In genomic region chr4:129929052-129929451, GRCh38 we compare ENCODE assay signal across 14 cellular contexts.
DNase-seq lines count a peak whose midpoint lies in the region; ATAC-seq and TF ChIP-seq lines count a peak whose summit lies in the region.
"Had no signal": no experiment of that assay in that cellular context is flagged by ENCODE, and none has a peak within 500 bp of the region (broad histone marks: within the 10 kb centered on the region; RNA-seq: fewer than 3 reads in every experiment).

No MANE protein-coding gene starts in this region.

- H2AFZ ChIP-seq in OCI-LY7 (ENCODE audit: low read length), result no peak overlapping the region
- no peak overlapping the region for H2AFZ ChIP-seq in hepatocyte

- H3K27ac Mint-ChIP-seq in Calu3 (ENCODE audit: unreplicated experiment), result no peak overlapping the region
- H3K27ac Mint-ChIP-seq in activated T-helper 17 cell treated with anti-CD3 and anti-CD28 coated beads, Interleukin-2, amount 50 U/mL, for 72 hours, result no peak overlapping the region
- H3K27ac Mint-ChIP-seq: activated B cell treated with CpG ODN at 0.5 μM for 24 hours had no signal

- no peak overlapping the region for H3K4me3 Mint-ChIP-seq in Calu3 (ENCODE audit: low read depth, unreplicated experiment)
- no peak overlapping the region for H3K4me3 Mint-ChIP-seq in activated T-helper 17 cell treated with anti-CD3 and anti-CD28 coated beads, Interleukin-2, amount 50 U/mL, for 72 hours
- H3K4me3 Mint-ChIP-seq: activated B cell treated with CpG ODN at 0.5 μM for 24 hours had no signal

- WGBS in hepatocyte (ENCODE audit: low lambda C conversion rate, missing lambda C conversion rate), result 76% methylated on average over 1 of the region's 1 CpG

- intact Hi-C loops in Calu3 (cut with micrococcal nuclease; ENCODE audit: unreplicated experiment) (loop anchor here (2.0 to 10.0 kb wide), 4 partner anchors 404 to 564 kb away; no protein-coding TSS in a partner anchor), OCI-LY7 (cut with micrococcal nuclease; ENCODE audit: unreplicated experiment) (no loop called here)

- H4K20me1 ChIP-seq in OCI-LY7 (ENCODE audit: insufficient read depth, low read length), result no peaks in the 10 kb centered on the region
- no peaks in the 10 kb centered on the region for H4K20me1 ChIP-seq in hepatocyte (ENCODE audit: insufficient read depth, poor library complexity, severe bottlenecking)

- H3K9me2 ChIP-seq in OCI-LY7 (ENCODE audit: insufficient read depth, low read length), result no peaks in the 10 kb centered on the region
- no peaks in the 10 kb centered on the region for H3K9me2 ChIP-seq in hepatocyte (replicated peaks; ENCODE audit: insufficient read depth)

- no TSS peak for BruUV-seq in Calu3 (replicated peaks; lab: Mats Ljungman, UMichigan)
- no TSS peak for BruUV-seq in OCI-LY7 (replicated peaks; lab: Mats Ljungman, UMichigan)

- H3K9me3 ChIP-seq in OCI-LY7 (ENCODE audit: low read length) (no peaks in the 10 kb centered on the region), hepatocyte (ENCODE audit: low read depth) (no peaks in the 10 kb centered on the region)
- H3K9me3 ChIP-seq: breast epithelium had no signal

- H3K4me2 ChIP-seq in OCI-LY7 (ENCODE audit: low read length) (no peak overlapping the region), hepatocyte (no peak overlapping the region)

- TF ChIP-seq CTCF in Calu3 (IDR thresholded peaks at IDR 0.05; ENCODE audit: unreplicated experiment) (no peak), OCI-LY7 (conservative IDR thresholded peaks at IDR 0.05; ENCODE audit: low read length) (peak; percentile 79), hepatocyte (IDR thresholded peaks at IDR 0.05; ENCODE audit: poor library complexity) (peak; percentile 31)

- POLR2A ChIA-PET in OCI-LY7 (lab: Charles Lee), result no interaction called here

- no peaks in the 10 kb centered on the region for H3K9me3 Mint-ChIP-seq in Calu3 (ENCODE audit: low read depth, unreplicated experiment)
- H3K9me3 Mint-ChIP-seq in activated T-helper 17 cell treated with anti-CD3 and anti-CD28 coated beads, Interleukin-2, amount 50 U/mL, for 72 hours, result no peaks in the 10 kb centered on the region
- H3K9me3 Mint-ChIP-seq: activated B cell treated with CpG ODN at 0.5 μM for 24 hours had no signal

- no peaks in the 10 kb centered on the region for H3K4me1 ChIP-seq in OCI-LY7 (ENCODE audit: insufficient read depth, low read length, poor library complexity, severe bottlenecking)
- no peaks in the 10 kb centered on the region for H3K4me1 ChIP-seq in hepatocyte (ENCODE audit: insufficient read depth)
- H3K4me1 ChIP-seq: breast epithelium had no signal

- H3K36me3 Mint-ChIP-seq in Calu3 (ENCODE audit: insufficient read depth, unreplicated experiment), result no peaks in the 10 kb centered on the region
- H3K36me3 Mint-ChIP-seq in activated T-helper 17 cell treated with anti-CD3 and anti-CD28 coated beads, Interleukin-2, amount 50 U/mL, for 72 hours (ENCODE audit: low read depth), result no peaks in the 10 kb centered on the region

- H3K27me3 ChIP-seq in hepatocyte, result no peaks in the 10 kb centered on the region
- H3K27me3 ChIP-seq: breast epithelium had no signal

- H3K36me3 ChIP-seq in OCI-LY7 (ENCODE audit: insufficient read depth, low read length) (no peaks in the 10 kb centered on the region), hepatocyte (replicated peaks; ENCODE audit: insufficient read depth, low read depth) (no peaks in the 10 kb centered on the region)
- H3K36me3 ChIP-seq: breast epithelium had no signal

- H3K27me3 Mint-ChIP-seq in Calu3 (ENCODE audit: unreplicated experiment), result no peaks in the 10 kb centered on the region
- H3K27me3 Mint-ChIP-seq in activated T-helper 17 cell treated with anti-CD3 and anti-CD28 coated beads, Interleukin-2, amount 50 U/mL, for 72 hours, result no peaks in the 10 kb centered on the region
- H3K27me3 Mint-ChIP-seq: activated B cell treated with CpG ODN at 0.5 μM for 24 hours had no signal

- DNase-seq in Calu3, result peak; percentile 3
- DNase-seq in OCI-LY7 (ENCODE audit: low spot score), result peak; percentile 29
- peak; percentile 7 for DNase-seq in hepatocyte (ENCODE audit: low spot score)
- no peak for DNase-seq in NCI-H345 (lab: John Stamatoyannopoulos, UW)
- DNase-seq: activated B cell treated with CpG ODN at 0.5 μM for 24 hours; DMS79; NCI-H1436 treated with DMSO at 0.1 percent for 48 hours; retina; stimulated activated naive CD8-positive, alpha-beta T cell treated with anti-CD3 and anti-CD28 coated beads, Interleukin-15, Interleukin-2, amounts not matched to agents 100 U/mL and 50 U/mL, for 24 hours had no signal

- ATAC-seq in GM21786 (IDR thresholded peaks at IDR 0.05; ENCODE audit: unreplicated experiment), result peak; percentile 72
- no peak for ATAC-seq in HG02678 (IDR thresholded peaks at IDR 0.05; ENCODE audit: unreplicated experiment)
- ATAC-seq in activated T-helper 17 cell treated with anti-CD3 and anti-CD28 coated beads, Interleukin-2, amount 50 U/mL, for 72 hours (replicated peaks), result no peak
- no peak for ATAC-seq in HG03139 (IDR thresholded peaks at IDR 0.05; ENCODE audit: unreplicated experiment)
- ATAC-seq: stimulated activated naive CD8-positive, alpha-beta T cell treated with anti-CD3 and anti-CD28 coated beads, Interleukin-15, Interleukin-2, amounts not matched to agents 100 U/mL and 50 U/mL, for 24 hours had no signal

- no peak overlapping the region for H3K4me3 ChIP-seq in OCI-LY7 (ENCODE audit: low read depth, low read length, poor library complexity, severe bottlenecking)
- no peak overlapping the region for H3K4me3 ChIP-seq in hepatocyte
- H3K4me3 ChIP-seq: breast epithelium had no signal

- CTCF ChIA-PET in Calu3 (lab: Charles Lee) (interaction anchor here (0.7 kb wide), 1 partner anchor 323 kb away, joined by 3 read pairs; no protein-coding TSS in a partner anchor), OCI-LY7 (lab: Charles Lee; ENCODE audit: unreplicated experiment) (no interaction called here)

- no peak overlapping the region for H3K27ac ChIP-seq in OCI-LY7 (ENCODE audit: low read depth, low read length, poor library complexity, severe bottlenecking)
- no peak overlapping the region for H3K27ac ChIP-seq in hepatocyte
- H3K27ac ChIP-seq: breast epithelium had no signal

- no peaks in the 10 kb centered on the region for H3K4me1 Mint-ChIP-seq in Calu3 (ENCODE audit: low read depth, unreplicated experiment)
- no peaks in the 10 kb centered on the region for H3K4me1 Mint-ChIP-seq in activated T-helper 17 cell treated with anti-CD3 and anti-CD28 coated beads, Interleukin-2, amount 50 U/mL, for 72 hours
- H3K4me1 Mint-ChIP-seq: activated B cell treated with CpG ODN at 0.5 μM for 24 hours had no signal

- H3K79me2 ChIP-seq in OCI-LY7 (ENCODE audit: insufficient read depth, low read depth, low read length) (no peaks in the 10 kb centered on the region), hepatocyte (no peaks in the 10 kb centered on the region)
